ENCODE assay signal across 1 cellular context in the genomic region with DNA sequence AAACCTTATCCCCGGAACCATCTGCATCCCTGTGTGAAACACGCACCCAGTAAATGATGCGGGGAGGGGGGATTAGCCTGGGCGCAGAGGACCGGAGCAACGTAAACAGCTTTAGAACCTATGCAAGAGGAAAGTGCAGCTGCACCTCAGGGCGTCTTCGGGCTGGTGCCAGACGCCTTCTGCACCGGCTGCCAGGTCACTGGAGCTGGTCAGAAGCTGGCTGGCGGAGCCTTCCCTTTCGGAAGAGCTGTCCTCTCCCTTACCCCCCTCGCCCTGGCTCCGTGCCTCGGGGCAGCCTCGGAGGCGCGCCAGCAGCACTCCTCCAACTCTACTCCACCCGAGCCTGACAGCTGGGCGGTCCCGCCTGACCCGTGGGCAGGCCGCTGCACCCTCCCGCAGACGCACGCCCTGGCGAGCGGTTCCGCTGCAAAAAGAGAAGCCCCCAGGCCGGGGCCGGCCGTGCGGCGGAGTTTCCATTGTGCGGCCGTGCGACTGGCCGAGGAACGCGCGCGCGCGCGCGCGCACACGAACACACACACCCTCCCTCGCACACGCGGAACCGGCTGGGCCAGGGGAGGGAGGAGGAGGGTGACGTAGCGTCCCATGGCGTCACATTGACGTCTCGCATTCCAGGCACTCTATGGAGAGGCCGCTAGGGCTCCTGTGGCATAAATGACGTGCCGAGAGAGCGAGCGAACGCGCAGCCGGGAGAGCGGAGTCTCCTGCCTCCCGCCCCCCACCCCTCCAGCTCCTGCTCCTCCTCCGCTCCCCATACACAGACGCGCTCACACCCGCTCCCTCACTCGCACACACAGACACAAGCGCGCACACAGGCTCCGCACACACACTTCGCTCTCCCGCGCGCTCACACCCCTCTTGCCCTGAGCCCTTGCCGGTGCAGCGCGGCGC.
TF ChIP-seq lines count a peak whose summit lies in the region.

Gene NR4A3, plus strand, starts transcription at position 699 of the 909 bp plus-strand sequence. CDS start 6,158 bp downstream, outside the sequence.

TF ChIP-seq in HepG2, 621 proteins besides CTCF, POLR2A, EP300 and RAD21 (continued from another document and continues in another):
- TF ChIP-seq, protein P1, sequence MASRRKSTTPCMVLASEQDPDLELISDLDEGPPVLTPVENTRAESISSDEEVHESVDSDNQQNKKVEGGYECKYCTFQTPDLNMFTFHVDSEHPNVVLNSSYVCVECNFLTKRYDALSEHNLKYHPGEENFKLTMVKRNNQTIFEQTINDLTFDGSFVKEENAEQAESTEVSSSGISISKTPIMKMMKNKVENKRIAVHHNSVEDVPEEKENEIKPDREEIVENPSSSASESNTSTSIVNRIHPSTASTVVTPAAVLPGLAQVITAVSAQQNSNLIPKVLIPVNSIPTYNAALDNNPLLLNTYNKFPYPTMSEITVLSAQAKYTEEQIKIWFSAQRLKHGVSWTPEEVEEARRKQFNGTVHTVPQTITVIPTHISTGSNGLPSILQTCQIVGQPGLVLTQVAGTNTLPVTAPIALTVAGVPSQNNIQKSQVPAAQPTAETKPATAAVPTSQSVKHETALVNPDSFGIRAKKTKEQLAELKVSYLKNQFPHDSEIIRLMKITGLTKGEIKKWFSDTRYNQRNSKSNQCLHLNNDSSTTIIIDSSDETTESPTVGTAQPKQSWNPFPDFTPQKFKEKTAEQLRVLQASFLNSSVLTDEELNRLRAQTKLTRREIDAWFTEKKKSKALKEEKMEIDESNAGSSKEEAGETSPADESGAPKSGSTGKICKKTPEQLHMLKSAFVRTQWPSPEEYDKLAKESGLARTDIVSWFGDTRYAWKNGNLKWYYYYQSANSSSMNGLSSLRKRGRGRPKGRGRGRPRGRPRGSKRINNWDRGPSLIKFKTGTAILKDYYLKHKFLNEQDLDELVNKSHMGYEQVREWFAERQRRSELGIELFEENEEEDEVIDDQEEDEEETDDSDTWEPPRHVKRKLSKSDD (CRISPR knock-in tag; IDR thresholded peaks at IDR 0.05; ENCODE audit: low read depth): peak; percentile 94
- TF ChIP-seq REXO4 (CRISPR knock-in tag; IDR thresholded peaks at IDR 0.05; ENCODE audit: borderline replicate concordance) (0 out of 2 replicates have a peak, but pooled peaks have one; percentile 71), FIP1L1 (IDR thresholded peaks at IDR 0.05; ENCODE audit: borderline replicate concordance, insufficient read depth, low read depth, low read length) (no peak), SIX4 (CRISPR knock-in tag; IDR thresholded peaks at IDR 0.05) (peak; percentile 14; the same call in 1 of the 2 replicates), PITX1 (CRISPR knock-in tag; IDR thresholded peaks at IDR 0.05) (no peak), KDM4B (CRISPR knock-in tag; IDR thresholded peaks at IDR 0.05) (0 out of 2 replicates have a peak, but pooled peaks have one; percentile 66), KDM3A (CRISPR knock-in tag; IDR thresholded peaks at IDR 0.05; ENCODE audit: low read depth) (0 out of 2 replicates have a peak, but pooled peaks have one; percentile 44), GABPB1 (CRISPR knock-in tag; IDR thresholded peaks at IDR 0.05) (peak; percentile 76; the same call in 1 of the 2 replicates), ZNF263 (CRISPR knock-in tag; IDR thresholded peaks at IDR 0.05) (peak; percentile 69), CREM (IDR thresholded peaks at IDR 0.05) (peak; percentile 82), CREM (CRISPR knock-in tag; IDR thresholded peaks at IDR 0.05) (0 out of 2 replicates have a peak, but pooled peaks have one; percentile 41), HOXA3 (CRISPR knock-in tag; IDR thresholded peaks at IDR 0.05) (peak; percentile 98), POGZ (CRISPR knock-in tag; IDR thresholded peaks at IDR 0.05) (peak; percentile 37; the same call in 1 of the 2 replicates), ZSCAN25 (CRISPR knock-in tag; IDR thresholded peaks at IDR 0.05) (peak; percentile 71; the same call in 1 of the 2 replicates), XRCC5 (optimal IDR thresholded peaks at IDR 0.05; ENCODE audit: low read length) (peak; percentile 47), HHEX (CRISPR knock-in tag; IDR thresholded peaks at IDR 0.05) (no peak), TEAD3 (CRISPR knock-in tag; optimal IDR thresholded peaks at IDR 0.05; ENCODE audit: borderline replicate concordance) (peak; percentile 95), FOXK1 (CRISPR knock-in tag; IDR thresholded peaks at IDR 0.05; ENCODE audit: borderline replicate concordance, low read depth) (peak; percentile 28; the same call in 1 of the 2 replicates), ISL2 (CRISPR knock-in tag; IDR thresholded peaks at IDR 0.05) (no peak; the same call in 1 of the 2 replicates), ZNF34 (CRISPR knock-in tag; IDR thresholded peaks at IDR 0.05; ENCODE audit: borderline replicate concordance) (no peak), THAP11 (CRISPR knock-in tag; IDR thresholded peaks at IDR 0.05) (peak; percentile 56), CEBPZ (IDR thresholded peaks at IDR 0.05; ENCODE audit: low read length) (no peak), KMT2B (CRISPR knock-in tag; IDR thresholded peaks at IDR 0.05) (peak; percentile 66), ELK4 (CRISPR knock-in tag; IDR thresholded peaks at IDR 0.05; ENCODE audit: borderline replicate concordance) (no peak), BCL6 (CRISPR knock-in tag; IDR thresholded peaks at IDR 0.05) (peak; percentile 64; the same call in 1 of the 2 replicates), MTA1 (CRISPR knock-in tag; IDR thresholded peaks at IDR 0.05; ENCODE audit: borderline replicate concordance) (0 out of 2 replicates have a peak, but pooled peaks have one; percentile 15), SALL2 (CRISPR knock-in tag; IDR thresholded peaks at IDR 0.05) (0 out of 2 replicates have a peak, but pooled peaks have one; percentile 32)
- TF ChIP-seq, protein P2, sequence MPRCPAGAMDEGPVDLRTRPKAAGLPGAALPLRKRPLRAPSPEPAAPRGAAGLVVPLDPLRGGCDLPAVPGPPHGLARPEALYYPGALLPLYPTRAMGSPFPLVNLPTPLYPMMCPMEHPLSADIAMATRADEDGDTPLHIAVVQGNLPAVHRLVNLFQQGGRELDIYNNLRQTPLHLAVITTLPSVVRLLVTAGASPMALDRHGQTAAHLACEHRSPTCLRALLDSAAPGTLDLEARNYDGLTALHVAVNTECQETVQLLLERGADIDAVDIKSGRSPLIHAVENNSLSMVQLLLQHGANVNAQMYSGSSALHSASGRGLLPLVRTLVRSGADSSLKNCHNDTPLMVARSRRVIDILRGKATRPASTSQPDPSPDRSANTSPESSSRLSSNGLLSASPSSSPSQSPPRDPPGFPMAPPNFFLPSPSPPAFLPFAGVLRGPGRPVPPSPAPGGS (CRISPR knock-in tag; IDR thresholded peaks at IDR 0.05): peak; percentile 28; the same call in 1 of the 2 replicates
- TF ChIP-seq, protein P3, sequence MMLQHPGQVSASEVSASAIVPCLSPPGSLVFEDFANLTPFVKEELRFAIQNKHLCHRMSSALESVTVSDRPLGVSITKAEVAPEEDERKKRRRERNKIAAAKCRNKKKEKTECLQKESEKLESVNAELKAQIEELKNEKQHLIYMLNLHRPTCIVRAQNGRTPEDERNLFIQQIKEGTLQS (CRISPR knock-in tag; IDR thresholded peaks at IDR 0.05): peak; percentile 52; the same call in 1 of the 2 replicates
- TF ChIP-seq, protein P4, sequence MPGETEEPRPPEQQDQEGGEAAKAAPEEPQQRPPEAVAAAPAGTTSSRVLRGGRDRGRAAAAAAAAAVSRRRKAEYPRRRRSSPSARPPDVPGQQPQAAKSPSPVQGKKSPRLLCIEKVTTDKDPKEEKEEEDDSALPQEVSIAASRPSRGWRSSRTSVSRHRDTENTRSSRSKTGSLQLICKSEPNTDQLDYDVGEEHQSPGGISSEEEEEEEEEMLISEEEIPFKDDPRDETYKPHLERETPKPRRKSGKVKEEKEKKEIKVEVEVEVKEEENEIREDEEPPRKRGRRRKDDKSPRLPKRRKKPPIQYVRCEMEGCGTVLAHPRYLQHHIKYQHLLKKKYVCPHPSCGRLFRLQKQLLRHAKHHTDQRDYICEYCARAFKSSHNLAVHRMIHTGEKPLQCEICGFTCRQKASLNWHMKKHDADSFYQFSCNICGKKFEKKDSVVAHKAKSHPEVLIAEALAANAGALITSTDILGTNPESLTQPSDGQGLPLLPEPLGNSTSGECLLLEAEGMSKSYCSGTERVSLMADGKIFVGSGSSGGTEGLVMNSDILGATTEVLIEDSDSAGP (CRISPR knock-in tag; IDR thresholded peaks at IDR 0.05; ENCODE audit: borderline replicate concordance): peak; percentile 65; the same call in 1 of the 2 replicates
- TF ChIP-seq, protein P5, sequence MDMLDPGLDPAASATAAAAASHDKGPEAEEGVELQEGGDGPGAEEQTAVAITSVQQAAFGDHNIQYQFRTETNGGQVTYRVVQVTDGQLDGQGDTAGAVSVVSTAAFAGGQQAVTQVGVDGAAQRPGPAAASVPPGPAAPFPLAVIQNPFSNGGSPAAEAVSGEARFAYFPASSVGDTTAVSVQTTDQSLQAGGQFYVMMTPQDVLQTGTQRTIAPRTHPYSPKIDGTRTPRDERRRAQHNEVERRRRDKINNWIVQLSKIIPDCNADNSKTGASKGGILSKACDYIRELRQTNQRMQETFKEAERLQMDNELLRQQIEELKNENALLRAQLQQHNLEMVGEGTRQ (IDR thresholded peaks at IDR 0.05; ENCODE audit: low read depth, low read length): no peak
- TF ChIP-seq, protein P5 (CRISPR knock-in tag; IDR thresholded peaks at IDR 0.05; ENCODE audit: borderline replicate concordance): peak; percentile 44; the same call in 1 of the 2 replicates
- TF ChIP-seq, protein P6, sequence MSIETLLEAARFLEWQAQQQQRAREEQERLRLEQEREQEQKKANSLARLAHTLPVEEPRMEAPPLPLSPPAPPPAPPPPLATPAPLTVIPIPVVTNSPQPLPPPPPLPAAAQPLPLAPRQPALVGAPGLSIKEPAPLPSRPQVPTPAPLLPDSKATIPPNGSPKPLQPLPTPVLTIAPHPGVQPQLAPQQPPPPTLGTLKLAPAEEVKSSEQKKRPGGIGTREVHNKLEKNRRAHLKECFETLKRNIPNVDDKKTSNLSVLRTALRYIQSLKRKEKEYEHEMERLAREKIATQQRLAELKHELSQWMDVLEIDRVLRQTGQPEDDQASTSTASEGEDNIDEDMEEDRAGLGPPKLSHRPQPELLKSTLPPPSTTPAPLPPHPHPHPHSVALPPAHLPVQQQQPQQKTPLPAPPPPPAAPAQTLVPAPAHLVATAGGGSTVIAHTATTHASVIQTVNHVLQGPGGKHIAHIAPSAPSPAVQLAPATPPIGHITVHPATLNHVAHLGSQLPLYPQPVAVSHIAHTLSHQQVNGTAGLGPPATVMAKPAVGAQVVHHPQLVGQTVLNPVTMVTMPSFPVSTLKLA (IDR thresholded peaks at IDR 0.05): peak; percentile 12; the same call in 1 of the 2 replicates
- TF ChIP-seq, protein P7, sequence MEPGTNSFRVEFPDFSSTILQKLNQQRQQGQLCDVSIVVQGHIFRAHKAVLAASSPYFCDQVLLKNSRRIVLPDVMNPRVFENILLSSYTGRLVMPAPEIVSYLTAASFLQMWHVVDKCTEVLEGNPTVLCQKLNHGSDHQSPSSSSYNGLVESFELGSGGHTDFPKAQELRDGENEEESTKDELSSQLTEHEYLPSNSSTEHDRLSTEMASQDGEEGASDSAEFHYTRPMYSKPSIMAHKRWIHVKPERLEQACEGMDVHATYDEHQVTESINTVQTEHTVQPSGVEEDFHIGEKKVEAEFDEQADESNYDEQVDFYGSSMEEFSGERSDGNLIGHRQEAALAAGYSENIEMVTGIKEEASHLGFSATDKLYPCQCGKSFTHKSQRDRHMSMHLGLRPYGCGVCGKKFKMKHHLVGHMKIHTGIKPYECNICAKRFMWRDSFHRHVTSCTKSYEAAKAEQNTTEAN (CRISPR knock-in tag; conservative IDR thresholded peaks at IDR 0.05): 0 out of 2 replicates have a peak, but pooled peaks have one; percentile 11
